ENCODE assay signal across 18 cellular contexts in genomic region chr5:15575566-15576195, GRCh38.
"Had no signal": no experiment of that assay in that cellular context is flagged by ENCODE, and none has a peak within 500 bp of the region (broad histone marks: within the 10 kb centered on the region; RNA-seq: fewer than 3 reads in every experiment).

No MANE protein-coding gene starts in this region.

- H3K4me3 Mint-ChIP-seq: activated naive CD8-positive, alpha-beta T cell treated with anti-CD3 and anti-CD28 coated beads for 36 hours; activated T-helper 1 cell treated with anti-CD3 and anti-CD28 coated beads, Interleukin-12 subunit alpha, Interleukin-12 subunit beta, Interleukin-2, Interleukin-4 antibody, amounts not matched to agents 30 ng/mL and 10 ng/mL and 1 ng/mL, durations not matched to agents 14 hours and 24 hours and 36 hours; memory B cell; natural killer cell had no signal

- H3K9me3 Mint-ChIP-seq: activated naive CD8-positive, alpha-beta T cell treated with anti-CD3 and anti-CD28 coated beads for 36 hours had no signal

- H3K9me3 ChIP-seq: esophagus muscularis mucosa, gastroesophageal sphincter, left lung, prostate gland, upper lobe of right lung had no signal

- H3K4me1 ChIP-seq: left lung, prostate gland had no signal

- DNase-seq: activated CD4-positive, CD25-positive, alpha-beta regulatory T cell treated with anti-CD3 and anti-CD28 coated beads, Interleukin-2, amount 50 U/mL, for 72 hours; activated naive CD8-positive, alpha-beta T cell treated with anti-CD3 and anti-CD28 coated beads for 36 hours; anterior cingulate cortex; left lung; natural killer cell; nucleus accumbens; right cardiac atrium; stimulated activated CD4-positive, alpha-beta T cell treated with anti-CD3 and anti-CD28 coated beads, Interleukin-4, amount 100 ng/mL, for 4 hours; stimulated activated CD8-positive, alpha-beta memory T cell treated with anti-CD3 and anti-CD28 coated beads, Interleukin-4, amount 100 ng/mL, for 48 hours; stimulated activated naive CD8-positive, alpha-beta T cell treated with anti-CD3 and anti-CD28 coated beads, Interleukin-15, Interleukin-2, amounts not matched to agents 100 U/mL and 50 U/mL, for 24 hours; T-helper 1 cell; upper lobe of right lung had no signal

- H3K4me2 ChIP-seq: smooth muscle cell had no signal

- H3K4me1 Mint-ChIP-seq: activated naive CD8-positive, alpha-beta T cell treated with anti-CD3 and anti-CD28 coated beads for 36 hours; memory B cell; natural killer cell had no signal

- H3K27ac ChIP-seq: gastroesophageal sphincter, left lung, prostate gland, upper lobe of right lung had no signal

- H3K36me3 ChIP-seq: esophagus muscularis mucosa, left lung, prostate gland, upper lobe of right lung had no signal

- H3K27me3 ChIP-seq: esophagus muscularis mucosa, gastroesophageal sphincter, left lung, upper lobe of right lung had no signal

- H3K4me3 ChIP-seq: esophagus muscularis mucosa, gastroesophageal sphincter, left lung, prostate gland, smooth muscle cell, upper lobe of right lung had no signal

- H3K27me3 Mint-ChIP-seq: activated naive CD8-positive, alpha-beta T cell treated with anti-CD3 and anti-CD28 coated beads for 36 hours; memory B cell had no signal

- H3K27ac Mint-ChIP-seq: activated naive CD8-positive, alpha-beta T cell treated with anti-CD3 and anti-CD28 coated beads for 36 hours; activated T-helper 1 cell treated with anti-CD3 and anti-CD28 coated beads, Interleukin-12 subunit alpha, Interleukin-12 subunit beta, Interleukin-2, Interleukin-4 antibody, amounts not matched to agents 30 ng/mL and 10 ng/mL and 1 ng/mL, durations not matched to agents 14 hours and 24 hours and 36 hours; memory B cell; natural killer cell had no signal

- H3K36me3 Mint-ChIP-seq: activated naive CD8-positive, alpha-beta T cell treated with anti-CD3 and anti-CD28 coated beads for 36 hours; memory B cell; natural killer cell had no signal

- ATAC-seq: gastroesophageal sphincter; left lung; natural killer cell; right cardiac atrium; stimulated activated naive CD8-positive, alpha-beta T cell treated with anti-CD3 and anti-CD28 coated beads, Interleukin-15, Interleukin-2, amounts not matched to agents 100 U/mL and 50 U/mL, for 24 hours; upper lobe of right lung had no signal
